Comparison of ENCODE assay signal across 1 cellular context in the genomic region with DNA sequence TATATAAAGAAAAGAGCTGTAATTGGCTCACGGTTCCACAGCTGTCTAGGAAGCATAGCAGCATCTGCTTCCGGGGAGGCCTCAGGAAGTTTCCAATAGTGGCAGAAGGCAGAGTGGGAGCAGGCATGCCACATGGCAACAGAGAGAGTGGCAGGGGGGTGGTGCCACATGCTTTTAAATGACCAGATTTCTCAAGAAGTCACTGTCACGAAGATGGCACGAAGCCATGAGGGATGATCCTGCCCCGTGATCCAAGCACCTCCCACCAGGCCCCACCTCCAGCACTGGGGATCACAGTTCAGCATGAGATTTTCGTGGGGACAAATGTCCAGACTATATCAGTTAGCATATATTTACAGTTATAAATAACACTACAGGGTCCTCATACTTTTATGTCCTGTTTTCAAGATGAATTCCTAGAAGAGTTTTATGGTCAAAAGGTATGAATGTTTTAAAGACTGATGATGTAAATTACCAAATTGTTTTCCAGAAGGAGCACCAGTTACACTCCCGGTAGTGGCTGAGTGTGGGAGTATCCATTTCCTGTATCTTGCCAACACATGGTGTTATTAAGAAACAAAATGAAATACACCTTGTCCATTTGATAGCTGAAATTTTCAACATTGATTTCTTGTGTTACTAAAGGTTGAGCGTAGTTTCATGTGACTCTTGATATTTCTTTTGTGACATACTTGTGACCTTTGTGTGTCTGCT.
TF ChIP-seq lines count a peak whose summit lies in the region.

No MANE protein-coding gene starts in this region.

TF ChIP-seq in liver, 16 proteins besides CTCF, POLR2A, EP300 and RAD21 (continued from another document):
- no peak for TF ChIP-seq FOXA2 (IDR thresholded peaks at IDR 0.05)
TF ChIP-seq in liver: peak in this region for 7.
